Comparison of ENCODE assay signal across 8 cellular contexts in genomic region chr6:28941681-28942448, GRCh38. TPM values are rescaled to one million over a fixed set of nuclear protein-coding genes. Genes with fewer than 3 reads are reported as not detected.
DNase-seq lines count a peak whose midpoint lies in the region; ATAC-seq and TF ChIP-seq lines count a peak whose summit lies in the region.

No MANE protein-coding gene starts in this region.

- H3K4me1 Mint-ChIP-seq in endothelial cell (ENCODE audit: unreplicated experiment), result peaks cover 32% of the 10 kb centered on the region

- H3K18ac ChIP-seq in trophoblast cell (ENCODE audit: low read length), result no peak overlapping the region

- H3K79me2 ChIP-seq in OCI-LY1 (ENCODE audit: insufficient read depth, low read length) (no peaks in the 10 kb centered on the region), trophoblast cell (ENCODE audit: control insufficient read depth, insufficient read depth, low read length, poor library complexity) (peaks cover 9% of the 10 kb centered on the region)

- no CpG with 5 or more reads among the region's 13 CpGs for WGBS in trophoblast cell (ENCODE audit: extremely low coverage, insufficient coverage, insufficient read length)
- WGBS in thyroid gland, 2 donors, result 8 to 9% methylated on average over 13 of the region's 13 CpGs

- no peaks in the 10 kb centered on the region for H3K36me3 ChIP-seq in OCI-LY1 (ENCODE audit: insufficient read depth, low read length)
- H3K36me3 ChIP-seq in trophoblast cell (ENCODE audit: control insufficient read depth in 1 of 2, insufficient read depth in 2 of 2, low read length in 2 of 2), result no peaks in the 10 kb centered on the region
- no peaks in the 10 kb centered on the region for H3K36me3 ChIP-seq in thyroid gland

- DNase-seq in ELF-1 (ENCODE audit: low read depth, low spot score) (peak; percentile 92), endothelial cell (ENCODE audit: low spot score) (peak; percentile 62), trophoblast cell (no peak), thyroid gland (no peak), NOMO-1 treated with DMSO at 0.1 percent for 48 hours (lab: John Stamatoyannopoulos, UW; ENCODE audit: unreplicated experiment) (no peak)
- no peak for DNase-seq in stimulated activated naive CD4-positive, alpha-beta T cell treated with Interleukin-2 at 50 U/mL for 16 hours (lab: John Stamatoyannopoulos, UW)

- no peak overlapping the region for H4K8ac ChIP-seq in trophoblast cell (ENCODE audit: low read depth, low read length)

- TF ChIP-seq POLR2A in thyroid gland (IDR thresholded peaks at IDR 0.05), result no peak

- H3K4me3 Mint-ChIP-seq in endothelial cell (ENCODE audit: unreplicated experiment), result peak overlapping the region; percentile 94

- H4K91ac ChIP-seq in trophoblast cell (ENCODE audit: low read depth, low read length), result no peak overlapping the region

- H2BK120ac ChIP-seq in trophoblast cell (ENCODE audit: insufficient read depth, low read length, poor library complexity), result no peak overlapping the region

- no peak overlapping the region for H3K14ac ChIP-seq in trophoblast cell (ENCODE audit: low read length)

- H3K9me3 ChIP-seq in OCI-LY1 (ENCODE audit: low read length) (no peaks in the 10 kb centered on the region), trophoblast cell (ENCODE audit: insufficient read depth, low read depth, low read length) (no peaks in the 10 kb centered on the region), thyroid gland (no peaks in the 10 kb centered on the region)

- peak overlapping the region; percentile 74 for H3K27ac ChIP-seq in OCI-LY1 (ENCODE audit: low read depth, low read length, poor library complexity, severe bottlenecking)
- H3K27ac ChIP-seq in trophoblast cell (ENCODE audit: low read depth, low read length), result no peak overlapping the region
- H3K27ac ChIP-seq in thyroid gland, result peak overlapping the region in 1 of 3 donors; percentile 82

- ATAC-seq in HG03108 (IDR thresholded peaks at IDR 0.05; ENCODE audit: unreplicated experiment), result no peak

- peaks cover 4% of the 10 kb centered on the region for H3K36me3 Mint-ChIP-seq in endothelial cell (ENCODE audit: low read depth, unreplicated experiment)

- H3K9ac ChIP-seq in OCI-LY1 (ENCODE audit: low read length), result peak overlapping the region; percentile 48
- no peak overlapping the region for H3K9ac ChIP-seq in trophoblast cell (ENCODE audit: low read length)

- H3F3A ChIP-seq in OCI-LY1 (ENCODE audit: insufficient read depth, low read length), result peaks cover 9% of the 10 kb centered on the region

- H2AFZ ChIP-seq in OCI-LY1 (ENCODE audit: low read length) (no peak overlapping the region), trophoblast cell (ENCODE audit: insufficient read depth, low read length, poor library complexity) (no peak overlapping the region)

- H3K4me1 ChIP-seq in OCI-LY1 (ENCODE audit: insufficient read depth, low read length, severe bottlenecking), result peaks cover 38% of the 10 kb centered on the region
- H3K4me1 ChIP-seq in trophoblast cell (ENCODE audit: control insufficient read depth in 1 of 2, insufficient read depth in 2 of 2, low read length in 2 of 2), result no peaks in the 10 kb centered on the region
- H3K4me1 ChIP-seq in thyroid gland, result peaks cover 5 to 9% of the 10 kb centered on the region in 2 donors

- H3K23ac ChIP-seq in trophoblast cell (ENCODE audit: low read length), result no peak overlapping the region

- TF ChIP-seq CTCF in OCI-LY1 (IDR thresholded peaks at IDR 0.05; ENCODE audit: low read length) (no peak), endothelial cell (IDR thresholded peaks at IDR 0.05; ENCODE audit: unreplicated experiment) (no peak), thyroid gland (IDR thresholded peaks at IDR 0.05) (no peak)

- no peak overlapping the region for H2AK5ac ChIP-seq in trophoblast cell (ENCODE audit: low read length)

- no peaks in the 10 kb centered on the region for H3K9me2 ChIP-seq in OCI-LY1 (ENCODE audit: low read depth, low read length)

- no peak overlapping the region for H2BK5ac ChIP-seq in trophoblast cell (ENCODE audit: low read depth, low read length, poor library complexity)

- no peak overlapping the region for H3K4ac ChIP-seq in trophoblast cell (ENCODE audit: low read depth, low read length)

- peak overlapping the region; percentile 85 for H3K27ac Mint-ChIP-seq in endothelial cell (ENCODE audit: unreplicated experiment)

- H3K9me3 Mint-ChIP-seq in endothelial cell (ENCODE audit: unreplicated experiment), result no peaks in the 10 kb centered on the region

- H3K79me1 ChIP-seq in trophoblast cell (ENCODE audit: low read length), result peaks cover 19% of the 10 kb centered on the region

- no peak overlapping the region for H2BK12ac ChIP-seq in trophoblast cell (ENCODE audit: low read length)

- H4K12ac ChIP-seq in trophoblast cell (ENCODE audit: low read depth, low read length), result no peak overlapping the region

- no peaks in the 10 kb centered on the region for H4K20me1 ChIP-seq in OCI-LY1 (ENCODE audit: insufficient read depth, low read length)

- H3K4me2 ChIP-seq in OCI-LY1 (ENCODE audit: low read length) (peak overlapping the region; percentile 79), trophoblast cell (ENCODE audit: low read length) (peak overlapping the region; percentile 90)

- H3K27me3 Mint-ChIP-seq in endothelial cell (ENCODE audit: unreplicated experiment), result peaks cover 37% of the 10 kb centered on the region

- intact Hi-C loops in thyroid gland (cut with DNase I), result loop anchor here (5.0 kb wide), 1 partner anchor 40 kb away; no protein-coding TSS in a partner anchor

- H3K4me3 ChIP-seq in OCI-LY1 (ENCODE audit: low read depth, low read length, poor library complexity, severe bottlenecking) (peak overlapping the region; percentile 79), trophoblast cell (ENCODE audit: low read depth, low read length) (no peak overlapping the region), thyroid gland (replicated peaks in 1 of 3) (peak overlapping the region in 1 of 3 donors; percentile 39)

- no peaks in the 10 kb centered on the region for H3K27me3 ChIP-seq in OCI-LY1 (ENCODE audit: insufficient read depth, low read length)
- H3K27me3 ChIP-seq in trophoblast cell (ENCODE audit: insufficient read depth, low read length), result no peaks in the 10 kb centered on the region
- no peaks in the 10 kb centered on the region for H3K27me3 ChIP-seq in thyroid gland

RNA-seq across cellular contexts. Expression of gene TRIM27, which starts 18.1 kb away (rescaled TPM):
- total RNA-seq in endothelial cell (ENCODE audit: unreplicated experiment) (82.8 TPM), thyroid gland (10 to 100 TPM; 57.1 to 73.2 (median 66.7) TPM)
- 53.3 and 54.2 TPM in 2 replicates for polyA plus RNA-seq in trophoblast cell (2013)

Comparison
In these comparisons a context has a peak if more than half of its experiments do, and no peak if none do; other contexts are left out.
1. DNase-seq: peak in ELF-1 (single experiment) and endothelial cell (single experiment); none in trophoblast cell (0 of 2), stimulated activated naive CD4-positive, alpha-beta T cell treated with Interleukin-2 at 50 U/mL for 16 hours (single experiment), thyroid gland (0 of 2) and NOMO-1 treated with DMSO at 0.1 percent for 48 hours (single experiment).